8 cellular contexts compared by ENCODE assay signal in genomic region chr4:185203380-185204237, GRCh38. TPM values are rescaled to one million over a fixed set of nuclear protein-coding genes. Genes with fewer than 3 reads are reported as not detected.
A peak's percentile ranks its signal among the peaks of the same experiment; 100 is the strongest.
DNase-seq lines count a peak whose midpoint lies in the region; ATAC-seq and TF ChIP-seq lines count a peak whose summit lies in the region.

CFAP97 (minus strand) TSS chr4:185204000; CDS start chr4:185191196, 12,804 bp downstream.

- intact Hi-C loops in CD4-positive, alpha-beta memory T cell (cut with micrococcal nuclease), result loop anchor here (1.0 to 10.0 kb wide), 11 partner anchors 17 to 1701 kb away; partner anchors contain the start of genes ANKRD37, CASP3, CCDC110 and CENPU

- H3K36me3 ChIP-seq in CD4-positive, alpha-beta memory T cell (ENCODE audit: insufficient read depth, low read length), result no peaks in the 10 kb centered on the region
- H3K36me3 ChIP-seq in NT2/D1 (ENCODE audit: insufficient read depth, insufficient read length, low read length), result peaks cover 3% of the 10 kb centered on the region

- ATAC-seq in GM19351 (IDR thresholded peaks at IDR 0.05; ENCODE audit: unreplicated experiment), result peak; percentile 70
- ATAC-seq in HG03469 (IDR thresholded peaks at IDR 0.05; ENCODE audit: unreplicated experiment), result peak; percentile 71

- peaks cover 31 to 66% (median 48%) of the 10 kb centered on the region in 4 donors for H3K4me1 Mint-ChIP-seq in CD4-positive, alpha-beta memory T cell
- H3K4me1 Mint-ChIP-seq in endothelial cell (ENCODE audit: unreplicated experiment), result peaks cover 32% of the 10 kb centered on the region

- DNase-seq in CD4-positive, alpha-beta memory T cell, result peak; percentile 88 to 90 (median 90)
- no peak for DNase-seq in NT2/D1 (ENCODE audit: low read depth, low spot score)
- DNase-seq in activated CD8-positive, alpha-beta memory T cell treated with anti-CD3 and anti-CD28 coated beads, Interleukin-2, amount 50 U/mL, for 4 hours, result peak; percentile 86
- DNase-seq in endothelial cell (ENCODE audit: low spot score), result peak; percentile 66
- DNase-seq in midbrain (lab: John Stamatoyannopoulos, UW), result peak; percentile 91
- DNase-seq in stimulated activated CD8-positive, alpha-beta memory T cell treated with anti-CD3 and anti-CD28 coated beads, Interleukin-15, amount 100 ng/mL, for 4 hours (ENCODE audit: low read depth in 2 of 2), result peak; percentile 70 to 80

- H3K4me3 ChIP-seq in CD4-positive, alpha-beta memory T cell (ENCODE audit: low read length in 2 of 2), result peak within 1 kb of the TSS; percentile 47 to 83
- H3K4me3 ChIP-seq in NT2/D1 (ENCODE audit: insufficient read length, low read depth), result peak within 1 kb of the TSS; percentile 54

- CTCF ChIA-PET in CD4-positive, alpha-beta memory T cell (lab: Charles Lee; ENCODE audit: partially characterized antibody), result interaction anchor here (0.6 to 4.3 kb wide), 2 partner anchors 18 to 33 kb away, joined by 5 to 26 read pairs; no protein-coding TSS in a partner anchor

- no peaks in the 10 kb centered on the region for H3K27me3 Mint-ChIP-seq in CD4-positive, alpha-beta memory T cell
- peaks cover 10% of the 10 kb centered on the region for H3K27me3 Mint-ChIP-seq in endothelial cell (ENCODE audit: unreplicated experiment)

- TF ChIP-seq CTCF in endothelial cell (IDR thresholded peaks at IDR 0.05; ENCODE audit: unreplicated experiment), result no peak

- peak within 1 kb of the TSS; percentile 91 to 99 (median 96) for H3K4me3 Mint-ChIP-seq in CD4-positive, alpha-beta memory T cell
- H3K4me3 Mint-ChIP-seq in endothelial cell (ENCODE audit: unreplicated experiment), result peak within 1 kb of the TSS; percentile 91

- peaks cover 8 to 9% of the 10 kb centered on the region in 2 donors for H3K36me3 Mint-ChIP-seq in CD4-positive, alpha-beta memory T cell
- H3K36me3 Mint-ChIP-seq in endothelial cell (ENCODE audit: low read depth, unreplicated experiment), result peaks cover 4% of the 10 kb centered on the region

- peaks cover 48% of the 10 kb centered on the region for H3K4me1 ChIP-seq in CD4-positive, alpha-beta memory T cell (ENCODE audit: insufficient read depth, low read length)
- no peaks in the 10 kb centered on the region for H3K4me1 ChIP-seq in NT2/D1 (ENCODE audit: insufficient read depth, insufficient read length)

- peak within 1 kb of the TSS; percentile 80 for H3K9ac ChIP-seq in NT2/D1 (ENCODE audit: insufficient read length, low read depth)

- no peaks in the 10 kb centered on the region for H3K27me3 ChIP-seq in CD4-positive, alpha-beta memory T cell (ENCODE audit: insufficient read depth, low read length)
- peaks cover 11% of the 10 kb centered on the region for H3K27me3 ChIP-seq in NT2/D1 (ENCODE audit: insufficient read depth, insufficient read length)

- POLR2A ChIA-PET in CD4-positive, alpha-beta memory T cell (lab: Charles Lee; ENCODE audit: partially characterized antibody), result interaction anchor here (0.6 to 2.0 kb wide), 10 partner anchors 10 to 988 kb away, joined by 3 to 10 read pairs (median 4); partner anchors contain the start of genes ANKRD37, CYP4V2 and LRP2BP

- peak within 1 kb of the TSS; percentile 82 for H3K27ac ChIP-seq in CD4-positive, alpha-beta memory T cell (ENCODE audit: low read depth, low read length)

- peak within 1 kb of the TSS; percentile 98 to 99 (median 99) for H3K27ac Mint-ChIP-seq in CD4-positive, alpha-beta memory T cell
- peak within 1 kb of the TSS; percentile 95 for H3K27ac Mint-ChIP-seq in endothelial cell (ENCODE audit: unreplicated experiment)

- H3K9me3 ChIP-seq in CD4-positive, alpha-beta memory T cell (ENCODE audit: control insufficient read depth in 1 of 2, low read length in 2 of 2), result no peaks in the 10 kb centered on the region
- H3K9me3 ChIP-seq in NT2/D1 (ENCODE audit: insufficient read depth, low read length), result no peaks in the 10 kb centered on the region

- H3K9me3 Mint-ChIP-seq in CD4-positive, alpha-beta memory T cell, result peaks cover 0 to 2% (median 0%) of the 10 kb centered on the region in 8 donors
- H3K9me3 Mint-ChIP-seq in endothelial cell (ENCODE audit: unreplicated experiment), result no peaks in the 10 kb centered on the region

RNA-seq across cellular contexts. Expression of gene CFAP97, which starts in this region (rescaled TPM):
- total RNA-seq in CD4-positive, alpha-beta memory T cell, result 10 to 100 TPM; 41.6 to 41.9 TPM
- 100 to 1,000 TPM; 123 to 128 TPM for polyA plus RNA-seq in CD4-positive, alpha-beta memory T cell
- total RNA-seq in endothelial cell (ENCODE audit: unreplicated experiment), result 18.2 TPM
